In genomic region chr16:2034695-2035430, GRCh38 we compare ENCODE assay signal across 10 cellular contexts. TPM values are rescaled to one million over a fixed set of nuclear protein-coding genes. Genes with fewer than 3 reads are reported as not detected.
DNase-seq lines count a peak whose midpoint lies in the region; ATAC-seq, FAIRE-seq and TF ChIP-seq lines count a peak whose summit lies in the region.
"Had no signal": no experiment of that assay in that cellular context is flagged by ENCODE, and none has a peak within 500 bp of the region (broad histone marks: within the 10 kb centered on the region; RNA-seq: fewer than 3 reads in every experiment).

No MANE protein-coding gene starts in this region.

- no peaks in the 10 kb centered on the region for H3K36me3 ChIP-seq in colonic mucosa
- H3K36me3 ChIP-seq in mucosa of stomach (ENCODE audit: control insufficient read depth, insufficient read depth, low read length): peaks cover 9% of the 10 kb centered on the region
- H3K36me3 ChIP-seq in testis (ENCODE audit: low read depth, missing control alignments): no peaks in the 10 kb centered on the region

- H3K4me1 ChIP-seq in colonic mucosa (peaks cover 22% of the 10 kb centered on the region), mucosa of stomach (ENCODE audit: control insufficient read depth, insufficient read depth, low read length) (peaks cover 75% of the 10 kb centered on the region), testis (peaks cover 67% of the 10 kb centered on the region)

- TF ChIP-seq CTCF in colonic mucosa (IDR thresholded peaks at IDR 0.05) (no peak), testis (IDR thresholded peaks at IDR 0.05) (no peak)

- FAIRE-seq in HTR-8/SVneo (lab: Jason Lieb, UNC): peak; percentile 79

- DNase-seq in HTR-8/SVneo (ENCODE audit: insufficient read length, low spot score) (no peak), colonic mucosa (no peak), testis (no peak), putamen (ENCODE audit: low spot score) (no peak), foreskin melanocyte (no peak)
- DNase-seq in effector CD8-positive, alpha-beta T cell (lab: John Stamatoyannopoulos, UW): no peak
- DNase-seq: NCI-H1105 treated with DMSO at 0.1 percent for 48 hours had no signal

- WGBS in testis, 2 donors: 71 to 79% methylated on average over 5 to 17 of the region's 17 CpGs

- TF ChIP-seq POLR2A in testis (IDR thresholded peaks at IDR 0.05): no peak

- peak overlapping the region; percentile 26 to 40 for H3K9ac ChIP-seq in colonic mucosa (ENCODE audit: low read depth in 2 of 2, low read length in 2 of 2)
- peak overlapping the region; percentile 76 for H3K9ac ChIP-seq in mucosa of stomach (ENCODE audit: low read length)

- peak overlapping the region; percentile 1 for H3K4me3 ChIP-seq in colonic mucosa
- H3K4me3 ChIP-seq in mucosa of stomach (ENCODE audit: low read length): no peak overlapping the region
- H3K4me3 ChIP-seq in testis: no peak overlapping the region

- intact Hi-C loops in colonic mucosa (cut with DNase I): no loop called here
- intact Hi-C loops in testis (cut with DNase I; ENCODE audit: low total_unique reads): no loop called here

- H3K27ac ChIP-seq in colonic mucosa (peak overlapping the region; percentile 73), testis (peak overlapping the region; percentile 41 to 89)

- H3K9me3 ChIP-seq in colonic mucosa: no peaks in the 10 kb centered on the region
- no peaks in the 10 kb centered on the region for H3K9me3 ChIP-seq in mucosa of stomach (ENCODE audit: control insufficient read depth, low read length)
- H3K9me3 ChIP-seq in testis: no peaks in the 10 kb centered on the region

- H3K27me3 ChIP-seq in colonic mucosa (no peaks in the 10 kb centered on the region), mucosa of stomach (ENCODE audit: control insufficient read depth, insufficient read depth, low read length) (no peaks in the 10 kb centered on the region), testis (no peaks in the 10 kb centered on the region)

- ATAC-seq in GM21526 (IDR thresholded peaks at IDR 0.05; ENCODE audit: low FRiP score, unreplicated experiment): no peak
- ATAC-seq: natural killer cell treated with Interleukin-12 subunit alpha and Interleukin-12 subunit beta and Interleukin-15 and Interleukin-18, amount 100 ng/mL, for 72 hours had no signal

RNA-seq across cellular contexts. Expression of gene NHERF2, which starts 8.2 kb away (rescaled TPM):
- total RNA-seq in colonic mucosa (10 to 100 TPM; 64.0 to 77.9 TPM), testis (10 to 100 TPM; 54.1 to 59.9 TPM)
- 50.6 TPM for polyA plus RNA-seq in testis (ENCODE audit: insufficient read depth, low read depth, low replicate concordance)

RNA-seq across cellular contexts. Expression of gene NTHL1, which starts 12.8 kb away (rescaled TPM):
- 10 to 100 TPM; 30.1 to 96.8 TPM for total RNA-seq in colonic mucosa
- total RNA-seq in testis: 10 to 100 TPM; 24.6 to 35.6 TPM
- polyA plus RNA-seq in testis (ENCODE audit: insufficient read depth, low read depth, low replicate concordance): 18.0 TPM

RNA-seq across cellular contexts. Expression of gene TSC2, which starts 12.9 kb away (rescaled TPM):
- total RNA-seq in colonic mucosa (100 to 1,000 TPM in 1 of 2 donors, 10 to 100 TPM in 1; 75.3 to 143 TPM), testis (100 to 1,000 TPM; 222 to 271 TPM)
- 136 TPM for polyA plus RNA-seq in testis (ENCODE audit: insufficient read depth, low read depth, low replicate concordance)

RNA-seq across cellular contexts. Expression of gene NPW, which starts 15.3 kb away (rescaled TPM):
- total RNA-seq in colonic mucosa (1 to 10 TPM; 3.5 to 3.8 TPM), testis (1 to 10 TPM; 7.3 to 8.2 TPM)
- 3.9 TPM for polyA plus RNA-seq in testis (ENCODE audit: insufficient read depth, low read depth, low replicate concordance)

RNA-seq across cellular contexts. Expression of gene ZNF598, which starts 25.2 kb away (rescaled TPM):
- 10 to 100 TPM; 45.4 to 64.3 TPM for total RNA-seq in colonic mucosa
- total RNA-seq in testis: 10 to 100 TPM; 80.4 to 94.6 TPM
- polyA plus RNA-seq in testis (ENCODE audit: insufficient read depth, low read depth, low replicate concordance): 46.3 TPM
